8 cellular contexts compared by ENCODE assay signal in genomic region chr6:107713214-107713962, GRCh38.
DNase-seq lines count a peak whose midpoint lies in the region; ATAC-seq and TF ChIP-seq lines count a peak whose summit lies in the region.

No MANE protein-coding gene starts in this region.

- TF ChIP-seq CTCF in gastroesophageal sphincter (IDR thresholded peaks at IDR 0.05) (no peak), tibial artery (IDR thresholded peaks at IDR 0.05) (no peak)

- H3K23ac ChIP-seq in mesendoderm (ENCODE audit: low read length), result no peak overlapping the region

- H3K4ac ChIP-seq in mesendoderm (ENCODE audit: low read depth, low read length), result no peak overlapping the region

- ATAC-seq in HG03432 (IDR thresholded peaks at IDR 0.05; ENCODE audit: unreplicated experiment) (peak; percentile 57), gastroesophageal sphincter (peak; percentile 48), GM21360 (IDR thresholded peaks at IDR 0.05; ENCODE audit: unreplicated experiment) (no peak)

- H2BK5ac ChIP-seq in mesendoderm (ENCODE audit: low read length), result no peak overlapping the region

- H3K4me1 ChIP-seq in gastroesophageal sphincter (peaks cover 0 to 26% (median 0%) of the 10 kb centered on the region in 3 donors), tibial artery (peaks cover 0 to 12% (median 4%) of the 10 kb centered on the region in 4 donors), mesendoderm (ENCODE audit: control insufficient read depth, low read depth, low read length) (no peaks in the 10 kb centered on the region)

- no peak overlapping the region for H2AK5ac ChIP-seq in mesendoderm (ENCODE audit: low read length)

- H3K36me3 ChIP-seq in gastroesophageal sphincter (no peaks in the 10 kb centered on the region), tibial artery (no peaks in the 10 kb centered on the region), mesendoderm (ENCODE audit: control insufficient read depth, insufficient read depth, low read length) (no peaks in the 10 kb centered on the region)

- no peak overlapping the region for H4K8ac ChIP-seq in mesendoderm (ENCODE audit: low read depth, low read length)

- no peaks in the 10 kb centered on the region for H3K9me3 ChIP-seq in gastroesophageal sphincter
- H3K9me3 ChIP-seq in tibial artery, result no peaks in the 10 kb centered on the region

- no peak overlapping the region for H3K4me2 ChIP-seq in mesendoderm (ENCODE audit: low read length)

- H3K79me1 ChIP-seq in mesendoderm (ENCODE audit: low read length), result no peaks in the 10 kb centered on the region

- no peak overlapping the region for H3K9ac ChIP-seq in mesendoderm (ENCODE audit: low read length)

- H3K18ac ChIP-seq in mesendoderm (ENCODE audit: low read length), result no peak overlapping the region

- H2BK120ac ChIP-seq in mesendoderm (ENCODE audit: low read depth, low read length), result no peak overlapping the region

- H3K4me3 ChIP-seq in gastroesophageal sphincter (peak overlapping the region in 1 of 2 donors; percentile 28), tibial artery (peak overlapping the region in 1 of 2 donors; percentile 11), mesendoderm (ENCODE audit: low read length) (no peak overlapping the region)

- H3K56ac ChIP-seq in mesendoderm (ENCODE audit: low read length), result no peak overlapping the region

- H4K5ac ChIP-seq in mesendoderm (ENCODE audit: low read length), result no peak overlapping the region

- peaks cover 7% of the 10 kb centered on the region for H3K27me3 ChIP-seq in gastroesophageal sphincter
- H3K27me3 ChIP-seq in tibial artery, result peaks cover 0 to 8% of the 10 kb centered on the region in 2 donors
- H3K27me3 ChIP-seq in mesendoderm (ENCODE audit: insufficient read depth, low read length, poor library complexity), result no peaks in the 10 kb centered on the region

- 26 to 31% methylated on average over 3 to 6 of the region's 8 CpGs for WGBS in gastroesophageal sphincter (ENCODE audit: low coverage in 1 of 2), 2 donors
- no CpG with 5 or more reads among the region's 8 CpGs for WGBS in mesendoderm (ENCODE audit: extremely low coverage, insufficient coverage, low lambda C conversion rate)

- TF ChIP-seq EP300 in gastroesophageal sphincter (IDR thresholded peaks at IDR 0.05), result no peak

- H3K27ac ChIP-seq in gastroesophageal sphincter, result peak overlapping the region in 2 of 4 donors; percentile 47 to 49
- no peak overlapping the region for H3K27ac ChIP-seq in tibial artery
- H3K27ac ChIP-seq in mesendoderm (ENCODE audit: low read depth, low read length), result no peak overlapping the region

- peak; percentile 55 to 66 for DNase-seq in activated CD4-positive, alpha-beta T cell treated with anti-CD3 and anti-CD28 coated beads, Interleukin-2, amount 50 U/mL, for 48 hours
- DNase-seq in stimulated activated CD8-positive, alpha-beta memory T cell treated with anti-CD3 and anti-CD28 coated beads, Interleukin-4, amount 100 ng/mL, for 48 hours, result peak; percentile 70
- DNase-seq in tibial artery (no peak), HCEC 1CT (no peak), mesendoderm (no peak)

- no peak for TF ChIP-seq POLR2A in gastroesophageal sphincter (IDR thresholded peaks at IDR 0.05)

- intact Hi-C loops in tibial artery (cut with DNase I; ENCODE audit: low total_unique reads), result no loop called here

- H3K79me2 ChIP-seq in mesendoderm (ENCODE audit: control insufficient read depth, insufficient read depth, low read length), result no peaks in the 10 kb centered on the region

- H2BK15ac ChIP-seq in mesendoderm (replicated peaks; ENCODE audit: low read depth), result no peak overlapping the region

Comparison
In these comparisons a context has a peak if more than half of its experiments do, and no peak if none do; other contexts are left out.
1. DNase-seq: peak in activated CD4-positive, alpha-beta T cell treated with anti-CD3 and anti-CD28 coated beads, Interleukin-2, amount 50 U/mL, for 48 hours (2 of 2) and stimulated activated CD8-positive, alpha-beta memory T cell treated with anti-CD3 and anti-CD28 coated beads, Interleukin-4, amount 100 ng/mL, for 48 hours (single experiment); none in tibial artery (0 of 2), HCEC 1CT (single experiment) and mesendoderm (single experiment).